In genomic region chr4:114229721-114230120, GRCh38 we compare ENCODE assay signal across 18 cellular contexts.
"Had no signal": no experiment of that assay in that cellular context is flagged by ENCODE, and none has a peak within 500 bp of the region (broad histone marks: within the 10 kb centered on the region; RNA-seq: fewer than 3 reads in every experiment).

No MANE protein-coding gene starts in this region.

- H3K27me3 Mint-ChIP-seq: stimulated activated naive B cell treated with anti-CD40 and anti-IgM and Interleukin-4, amounts not matched to agents 10 μg/mL and 1 μg/mL and 100 μg/mL, for 72 hours; stimulated activated naive CD8-positive, alpha-beta T cell treated with anti-CD3 and anti-CD28 coated beads, Interleukin-15, amount 100 ng/mL, for 72 hours had no signal

- H3K36me3 Mint-ChIP-seq: naive thymus-derived CD4-positive, alpha-beta T cell; stimulated activated naive B cell treated with anti-CD40 and anti-IgM and Interleukin-4, amounts not matched to agents 10 μg/mL and 1 μg/mL and 100 μg/mL, for 72 hours had no signal

- H3K4me1 ChIP-seq: heart right ventricle, right atrium auricular region, testis, tibial nerve had no signal

- H3K27ac ChIP-seq: heart right ventricle, right atrium auricular region, sigmoid colon, skin epidermis, testis, tibial nerve had no signal

- H3K4me1 Mint-ChIP-seq: naive thymus-derived CD4-positive, alpha-beta T cell; nephron progenitor cell; stimulated activated naive B cell treated with anti-CD40 and anti-IgM and Interleukin-4, amounts not matched to agents 10 μg/mL and 1 μg/mL and 100 μg/mL, for 72 hours; stimulated activated naive CD8-positive, alpha-beta T cell treated with anti-CD3 and anti-CD28 coated beads, Interleukin-15, amount 100 ng/mL, for 72 hours had no signal

- H3K4me3 ChIP-seq: dorsolateral prefrontal cortex, heart right ventricle, right atrium auricular region, sigmoid colon, skin epidermis, testis, tibial nerve had no signal

- DNase-seq: cortex of kidney; effector CD8-positive, alpha-beta T cell; heart right ventricle; islet precursor cell; mammary epithelial cell; naive thymus-derived CD4-positive, alpha-beta T cell; nephron progenitor cell; sigmoid colon; stimulated activated CD4-positive, alpha-beta T cell treated with anti-CD3 and anti-CD28 coated beads, Interleukin-2, amount 100 ng/mL, for 24 hours; stimulated activated CD4-positive, alpha-beta T cell treated with anti-CD3 and anti-CD28 coated beads, Interleukin-4, amount 100 ng/mL, for 4 hours; stimulated activated naive B cell treated with anti-CD40 and anti-IgM and Interleukin-4, amounts not matched to agents 10 μg/mL and 1 μg/mL and 100 μg/mL, for 72 hours; stimulated activated naive CD8-positive, alpha-beta T cell treated with anti-CD3 and anti-CD28 coated beads, Interleukin-15, amount 100 ng/mL, for 72 hours; testis had no signal

- ATAC-seq: heart right ventricle; left lobe of liver; naive thymus-derived CD4-positive, alpha-beta T cell; stimulated activated naive B cell treated with anti-CD40 and anti-IgM and Interleukin-4, amounts not matched to agents 10 μg/mL and 1 μg/mL and 100 μg/mL, for 72 hours; stimulated activated naive CD8-positive, alpha-beta T cell treated with anti-CD3 and anti-CD28 coated beads, Interleukin-15, amount 100 ng/mL, for 72 hours had no signal

- H3K36me3 ChIP-seq: heart right ventricle, right atrium auricular region, sigmoid colon, tibial nerve had no signal

- H3K9me3 ChIP-seq: heart right ventricle, right atrium auricular region, sigmoid colon, testis, tibial nerve had no signal

- H3K27ac Mint-ChIP-seq: naive thymus-derived CD4-positive, alpha-beta T cell; nephron progenitor cell; stimulated activated naive B cell treated with anti-CD40 and anti-IgM and Interleukin-4, amounts not matched to agents 10 μg/mL and 1 μg/mL and 100 μg/mL, for 72 hours; stimulated activated naive CD8-positive, alpha-beta T cell treated with anti-CD3 and anti-CD28 coated beads, Interleukin-15, amount 100 ng/mL, for 72 hours had no signal

- H3K4me3 Mint-ChIP-seq: naive thymus-derived CD4-positive, alpha-beta T cell; nephron progenitor cell; stimulated activated naive B cell treated with anti-CD40 and anti-IgM and Interleukin-4, amounts not matched to agents 10 μg/mL and 1 μg/mL and 100 μg/mL, for 72 hours; stimulated activated naive CD8-positive, alpha-beta T cell treated with anti-CD3 and anti-CD28 coated beads, Interleukin-15, amount 100 ng/mL, for 72 hours had no signal

- H3K9me3 Mint-ChIP-seq: naive thymus-derived CD4-positive, alpha-beta T cell; nephron progenitor cell; stimulated activated naive B cell treated with anti-CD40 and anti-IgM and Interleukin-4, amounts not matched to agents 10 μg/mL and 1 μg/mL and 100 μg/mL, for 72 hours; stimulated activated naive CD8-positive, alpha-beta T cell treated with anti-CD3 and anti-CD28 coated beads, Interleukin-15, amount 100 ng/mL, for 72 hours had no signal

- H3K27me3 ChIP-seq: dorsolateral prefrontal cortex, heart right ventricle, right atrium auricular region, sigmoid colon, testis, tibial nerve had no signal
